Comparison of ENCODE assay signal across 8 cellular contexts in the genomic region with DNA sequence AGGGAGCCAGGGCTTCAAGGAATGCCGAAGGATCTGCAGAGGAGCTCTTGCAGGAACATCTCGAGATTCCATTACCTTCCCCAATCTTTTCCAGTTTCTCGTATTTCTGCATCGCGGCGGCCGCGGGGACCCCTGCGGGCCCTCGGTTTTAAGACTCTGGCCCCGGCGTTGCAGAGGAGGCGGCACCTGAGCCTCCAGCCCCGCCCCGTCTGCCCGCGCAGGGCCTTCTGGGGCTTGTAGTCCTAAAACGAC. TPM values are rescaled to one million over a fixed set of nuclear protein-coding genes. Genes with fewer than 3 reads are reported as not detected.
DNase-seq lines count a peak whose midpoint lies in the region; ATAC-seq and TF ChIP-seq lines count a peak whose summit lies in the region.

Gene CDK5 (minus strand): TSS at position 161 of the 252 bp plus-strand sequence. CDS start 49 bp downstream, at position 112.

- TF ChIP-seq POLR2A in body of pancreas (IDR thresholded peaks at IDR 0.05) (no peak), transverse colon (IDR thresholded peaks at IDR 0.05) (no peak)

- no peak for TF ChIP-seq EP300 in transverse colon (IDR thresholded peaks at IDR 0.05; ENCODE audit: low read depth)

- H3K27ac ChIP-seq in body of pancreas = peak within 1 kb of the TSS; percentile 92 to 98 (median 96)
- H3K27ac ChIP-seq in lower lobe of right lung = peak within 1 kb of the TSS; percentile 97
- peak within 1 kb of the TSS; percentile 95 to 98 (median 96) for H3K27ac ChIP-seq in transverse colon

- no peaks in the 10 kb centered on the region for H3K9me3 Mint-ChIP-seq in activated naive CD4-positive, alpha-beta T cell treated with anti-CD3 and anti-CD28 coated beads, Interleukin-2, amount 10 ng/mL, durations not matched to agents 7 days and 5 days

- peaks cover 60% of the 10 kb centered on the region for H3K4me1 Mint-ChIP-seq in activated naive CD4-positive, alpha-beta T cell treated with anti-CD3 and anti-CD28 coated beads, Interleukin-2, amount 10 ng/mL, durations not matched to agents 7 days and 5 days

- no peaks in the 10 kb centered on the region for H3K27me3 ChIP-seq in body of pancreas
- no peaks in the 10 kb centered on the region for H3K27me3 ChIP-seq in lower lobe of right lung (ENCODE audit: low read depth)
- no peaks in the 10 kb centered on the region for H3K27me3 ChIP-seq in transverse colon

- peak within 1 kb of the TSS; percentile 96 for H3K4me3 Mint-ChIP-seq in activated naive CD4-positive, alpha-beta T cell treated with anti-CD3 and anti-CD28 coated beads, Interleukin-2, amount 10 ng/mL, durations not matched to agents 7 days and 5 days

- peak within 1 kb of the TSS; percentile 49 to 57 for H3K4me3 ChIP-seq in body of pancreas
- H3K4me3 ChIP-seq in lower lobe of right lung = peak within 1 kb of the TSS; percentile 72
- peak within 1 kb of the TSS; percentile 71 to 80 (median 76) for H3K4me3 ChIP-seq in transverse colon

- CTCF ChIA-PET in activated naive CD4-positive, alpha-beta T cell treated with anti-CD3 and anti-CD28 coated beads, Interleukin-2, amount 10 ng/mL, durations not matched to agents 7 days and 5 days (lab: Charles Lee) = interaction anchor here (1.3 kb wide), 1 partner anchor 53 kb away, joined by 4 read pairs; no protein-coding TSS in a partner anchor

- H3K27ac Mint-ChIP-seq in activated naive CD4-positive, alpha-beta T cell treated with anti-CD3 and anti-CD28 coated beads, Interleukin-2, amount 10 ng/mL, durations not matched to agents 7 days and 5 days = peak within 1 kb of the TSS; percentile 94

- WGBS in body of pancreas, 2 donors = 0 to 1% methylated on average over 3 to 18 of the region's 18 CpGs
- WGBS in transverse colon (ENCODE audit: low coverage in 1 of 2), 2 donors = 1% methylated on average over 18 of the region's 18 CpGs; no CpG with 5 or more reads in 1 of the 2 donors

- H3K36me3 Mint-ChIP-seq in activated naive CD4-positive, alpha-beta T cell treated with anti-CD3 and anti-CD28 coated beads, Interleukin-2, amount 10 ng/mL, durations not matched to agents 7 days and 5 days = peaks cover 4% of the 10 kb centered on the region

- intact Hi-C loops in body of pancreas (cut with DNase I) = no loop called here
- intact Hi-C loops in lower lobe of right lung (cut with DNase I) = no loop called here
- intact Hi-C loops in transverse colon (cut with DNase I; ENCODE audit: low total_unique reads) = no loop called here

- ATAC-seq in body of pancreas (no peak), lower lobe of right lung (no peak), HG02970 (IDR thresholded peaks at IDR 0.05; ENCODE audit: low FRiP score, unreplicated experiment) (no peak)

- DNase-seq in activated naive CD4-positive, alpha-beta T cell treated with anti-CD3 and anti-CD28 coated beads, Interleukin-2, amount 10 ng/mL, durations not matched to agents 7 days and 5 days = no peak
- DNase-seq in activated naive CD4-positive, alpha-beta T cell treated with anti-CD3 and anti-CD28 coated beads, Interleukin-2, amount 50 U/mL, for 16 hours = no peak
- DNase-seq in body of pancreas (no peak), lower lobe of right lung (no peak), transverse colon (no peak), pons (ENCODE audit: low spot score) (no peak), HuH-7 (ENCODE audit: low spot score) (no peak)

- H3K9me3 ChIP-seq in body of pancreas = no peaks in the 10 kb centered on the region
- no peaks in the 10 kb centered on the region for H3K9me3 ChIP-seq in lower lobe of right lung
- H3K9me3 ChIP-seq in transverse colon = no peaks in the 10 kb centered on the region

- peaks cover under 1% of the 10 kb centered on the region for H3K27me3 Mint-ChIP-seq in activated naive CD4-positive, alpha-beta T cell treated with anti-CD3 and anti-CD28 coated beads, Interleukin-2, amount 10 ng/mL, durations not matched to agents 7 days and 5 days

- H3K4me1 ChIP-seq in body of pancreas (peaks cover 47% of the 10 kb centered on the region), lower lobe of right lung (peaks cover 49% of the 10 kb centered on the region), transverse colon (peaks cover 27 to 46% (median 46%) of the 10 kb centered on the region in 4 donors)

- TF ChIP-seq CTCF in body of pancreas (IDR thresholded peaks at IDR 0.05) (no peak), lower lobe of right lung (IDR thresholded peaks at IDR 0.05) (no peak), transverse colon (IDR thresholded peaks at IDR 0.05) (no peak)

- H3K36me3 ChIP-seq in body of pancreas (replicated peaks in 1 of 2; ENCODE audit: insufficient read depth in 1 of 2, low read depth in 2 of 2) (no peaks in the 10 kb centered on the region), lower lobe of right lung (peaks cover 10% of the 10 kb centered on the region), transverse colon (no peaks in the 10 kb centered on the region)

- in situ Hi-C loops in transverse colon (cut with MboI; ENCODE audit: low pct_ligation_motif_present in 1 of 4, low pct_unique_long_range_greater_than_20kb in 1 of 4, low sequenced_read_pairs in 3 of 4) = no loop called here

RNA-seq across cellular contexts. Expression of gene CDK5, which starts in this region (rescaled TPM):
- total RNA-seq in body of pancreas (1 to 10 TPM; 2.3 to 6.3 TPM), lower lobe of right lung (13.7 TPM), transverse colon (10 to 100 TPM in 3 of 4 donors, 1 to 10 TPM in 1; 1.1 to 33.8 (median 10.7) TPM)
